20 cellular contexts compared by ENCODE assay signal in genomic region chr16:2276501-2277195, GRCh38. TPM values are rescaled to one million over a fixed set of nuclear protein-coding genes. Genes with fewer than 3 reads are reported as not detected.
DNase-seq lines count a peak whose midpoint lies in the region; ATAC-seq and TF ChIP-seq lines count a peak whose summit lies in the region.
"Had no signal": no experiment of that assay in that cellular context is flagged by ENCODE, and none has a peak within 500 bp of the region (broad histone marks: within the 10 kb centered on the region; RNA-seq: fewer than 3 reads in every experiment).

No MANE protein-coding gene starts in this region.

- H3K36me3 Mint-ChIP-seq in natural killer cell treated with Interleukin-12 subunit alpha and Interleukin-12 subunit beta and Interleukin-15 and Interleukin-18, amount 100 ng/mL, for 72 hours, result no peaks in the 10 kb centered on the region
- H3K36me3 Mint-ChIP-seq in natural killer cell (no peaks in the 10 kb centered on the region), type B pancreatic cell (no peaks in the 10 kb centered on the region)
- H3K36me3 Mint-ChIP-seq: CD8-positive, alpha-beta T cell had no signal

- H3K27ac Mint-ChIP-seq in natural killer cell treated with Interleukin-12 subunit alpha and Interleukin-12 subunit beta and Interleukin-15 and Interleukin-18, amount 100 ng/mL, for 72 hours, result no peak overlapping the region
- H3K27ac Mint-ChIP-seq in natural killer cell, result no peak overlapping the region
- H3K27ac Mint-ChIP-seq in type B pancreatic cell, result no peak overlapping the region
- H3K27ac Mint-ChIP-seq: CD8-positive, alpha-beta T cell had no signal

- H3K9me3 Mint-ChIP-seq in natural killer cell treated with Interleukin-12 subunit alpha and Interleukin-12 subunit beta and Interleukin-15 and Interleukin-18, amount 100 ng/mL, for 72 hours, result no peaks in the 10 kb centered on the region
- H3K9me3 Mint-ChIP-seq in natural killer cell (no peaks in the 10 kb centered on the region), type B pancreatic cell (no peaks in the 10 kb centered on the region)
- H3K9me3 Mint-ChIP-seq: CD8-positive, alpha-beta T cell had no signal

- peaks cover 51% of the 10 kb centered on the region for H3K36me3 ChIP-seq in WERI-Rb-1

- no peak overlapping the region for H3K4me3 Mint-ChIP-seq in natural killer cell treated with Interleukin-12 subunit alpha and Interleukin-12 subunit beta and Interleukin-15 and Interleukin-18, amount 100 ng/mL, for 72 hours
- H3K4me3 Mint-ChIP-seq in natural killer cell (no peak overlapping the region), type B pancreatic cell (no peak overlapping the region)
- H3K4me3 Mint-ChIP-seq: CD8-positive, alpha-beta T cell had no signal

- no peaks in the 10 kb centered on the region for H3K27me3 ChIP-seq in WERI-Rb-1 (ENCODE audit: insufficient read depth, low read depth, severe bottlenecking)

- ATAC-seq in natural killer cell treated with Interleukin-12 subunit alpha and Interleukin-12 subunit beta and Interleukin-15 and Interleukin-18, amount 100 ng/mL, for 72 hours, result no peak
- no peak for ATAC-seq in natural killer cell
- ATAC-seq in GM18498 (IDR thresholded peaks at IDR 0.05; ENCODE audit: unreplicated experiment), result no peak
- ATAC-seq: CD8-positive, alpha-beta T cell; GM12878; K562 had no signal

- intact Hi-C loops in natural killer cell (cut with micrococcal nuclease), result no loop called here

- peak; percentile 20 for DNase-seq in natural killer cell treated with Interleukin-12 subunit alpha and Interleukin-12 subunit beta and Interleukin-15 and Interleukin-18, amount 100 ng/mL, for 72 hours (ENCODE audit: low spot score)
- DNase-seq in natural killer cell (no peak), WERI-Rb-1 (no peak), left kidney (ENCODE audit: low read depth, low spot score) (peak; percentile 50), superior temporal gyrus (ENCODE audit: extremely low spot score) (no peak), type B pancreatic cell (ENCODE audit: extremely low spot score, unreplicated experiment) (no peak)
- DNase-seq: Caco-2; CD8-positive, alpha-beta T cell; Kasumi-1; NCI-H1092 treated with DMSO at 0.1 percent for 48 hours; NCI-H1436; NCI-H187; NCI-H446; NCI-H526; PC-9; SHP77 had no signal

- TF ChIP-seq CTCF in natural killer cell (IDR thresholded peaks at IDR 0.05) (no peak), WERI-Rb-1 (IDR thresholded peaks at IDR 0.05; ENCODE audit: low read depth, low read length) (no peak), type B pancreatic cell (conservative IDR thresholded peaks at IDR 0.05) (no peak)

- no peak overlapping the region for H3K4me3 ChIP-seq in WERI-Rb-1 (ENCODE audit: low read depth, low read length)
- H3K4me3 ChIP-seq: GM12878, K562, PC-9 had no signal

- no peaks in the 10 kb centered on the region for H3K4me1 Mint-ChIP-seq in natural killer cell treated with Interleukin-12 subunit alpha and Interleukin-12 subunit beta and Interleukin-15 and Interleukin-18, amount 100 ng/mL, for 72 hours (ENCODE audit: low read depth in 2 of 2)
- H3K4me1 Mint-ChIP-seq in natural killer cell, result no peaks in the 10 kb centered on the region
- no peaks in the 10 kb centered on the region for H3K4me1 Mint-ChIP-seq in type B pancreatic cell (ENCODE audit: unreplicated experiment)

- peak overlapping the region; percentile 91 for H3K27ac ChIP-seq in WERI-Rb-1
- H3K27ac ChIP-seq: C4-2B, PC-9 had no signal

- H3K27me3 Mint-ChIP-seq in natural killer cell treated with Interleukin-12 subunit alpha and Interleukin-12 subunit beta and Interleukin-15 and Interleukin-18, amount 100 ng/mL, for 72 hours, result no peaks in the 10 kb centered on the region
- H3K27me3 Mint-ChIP-seq in natural killer cell (ENCODE audit: low read depth in 2 of 2) (no peaks in the 10 kb centered on the region), type B pancreatic cell (no peaks in the 10 kb centered on the region)

- H3K9me3 ChIP-seq in WERI-Rb-1 (ENCODE audit: severe bottlenecking), result no peaks in the 10 kb centered on the region
- H3K9me3 ChIP-seq: Caco-2 had no signal

RNA-seq across cellular contexts. Expression of gene RNPS1, which starts 8.7 kb away (rescaled TPM):
- 100 to 1,000 TPM; 256 to 334 TPM for total RNA-seq in natural killer cell treated with Interleukin-12 subunit alpha and Interleukin-12 subunit beta and Interleukin-15 and Interleukin-18, amount 100 ng/mL, for 72 hours
- total RNA-seq in natural killer cell (100 to 1,000 TPM; 269 to 284 (median 273) TPM), type B pancreatic cell (ENCODE audit: low replicate concordance) (180 and 241 TPM in 2 replicates)

RNA-seq across cellular contexts. Expression of gene ECI1, which starts 25.3 kb away (rescaled TPM):
- total RNA-seq in natural killer cell treated with Interleukin-12 subunit alpha and Interleukin-12 subunit beta and Interleukin-15 and Interleukin-18, amount 100 ng/mL, for 72 hours, result 10 to 100 TPM; 29.1 to 51.1 TPM
- total RNA-seq in natural killer cell (10 to 100 TPM; 14.6 to 19.2 (median 19.0) TPM), type B pancreatic cell (ENCODE audit: low replicate concordance) (72.7 and 89.7 TPM in 2 replicates)

RNA-seq across cellular contexts. Expression of gene DNASE1L2, which starts 40.4 kb away (rescaled TPM):
- 1 to 10 TPM in 1 of 2 donors, under 1 TPM in 1; 0.88 to 3.5 TPM for total RNA-seq in natural killer cell treated with Interleukin-12 subunit alpha and Interleukin-12 subunit beta and Interleukin-15 and Interleukin-18, amount 100 ng/mL, for 72 hours
- 1 to 10 TPM in 1 of 3 donors, under 1 TPM in 2; 0.19 to 1.4 (median 0.77) TPM for total RNA-seq in natural killer cell
- total RNA-seq in type B pancreatic cell (ENCODE audit: low replicate concordance), result 0.57 and 2.6 TPM in 2 replicates

RNA-seq across cellular contexts. Expression of gene E4F1, which starts 53.3 kb away (rescaled TPM):
- total RNA-seq in natural killer cell treated with Interleukin-12 subunit alpha and Interleukin-12 subunit beta and Interleukin-15 and Interleukin-18, amount 100 ng/mL, for 72 hours, result 10 to 100 TPM; 27.5 to 51.8 TPM
- total RNA-seq in natural killer cell (10 to 100 TPM; 43.6 to 45.7 (median 45.7) TPM), type B pancreatic cell (ENCODE audit: low replicate concordance) (24.9 and 30.4 TPM in 2 replicates)

Comparison
In these comparisons a context has a peak if more than half of its experiments do, and no peak if none do; other contexts are left out.
1. DNase-seq: peak in natural killer cell treated with Interleukin-12 subunit alpha and Interleukin-12 subunit beta and Interleukin-15 and Interleukin-18, amount 100 ng/mL, for 72 hours (single experiment) and left kidney (single experiment); none in natural killer cell (single experiment), WERI-Rb-1 (single experiment), superior temporal gyrus (single experiment) and type B pancreatic cell (single experiment).